Comparison of ENCODE assay signal across 8 cellular contexts in genomic region chr1:179955318-179955638, GRCh38. TPM values are rescaled to one million over a fixed set of nuclear protein-coding genes. Genes with fewer than 3 reads are reported as not detected.
DNase-seq lines count a peak whose midpoint lies in the region; ATAC-seq, FAIRE-seq and TF ChIP-seq lines count a peak whose summit lies in the region.

No MANE protein-coding gene starts in this region.

- WGBS in pancreas, 2 donors: 0% methylated on average over 9 of the region's 9 CpGs

- CTCF ChIA-PET in Caco-2 (lab: Charles Lee): no interaction called here

- H3K27ac ChIP-seq in fibroblast of lung (ENCODE audit: insufficient read depth, low read length) (peak overlapping the region; percentile 89), pancreas (peak overlapping the region; percentile 85 to 96 (median 94))

- H3K4me2 ChIP-seq in fibroblast of lung (ENCODE audit: extremely low read depth, insufficient read depth, low read length): peak overlapping the region; percentile 85

- intact Hi-C loops in Caco-2 (cut with micrococcal nuclease; ENCODE audit: unreplicated experiment): loop anchor here (10.0 kb wide), 1 partner anchor 80 kb away; no protein-coding TSS in a partner anchor
- intact Hi-C loops in pancreas (cut with DNase I): no loop called here

- H3K4me3 Mint-ChIP-seq in Caco-2 (ENCODE audit: unreplicated experiment): peak overlapping the region; percentile 83

- H3K9me3 ChIP-seq in Caco-2 (no peaks in the 10 kb centered on the region), fibroblast of lung (ENCODE audit: control insufficient read depth, insufficient read depth, low read depth, low read length) (no peaks in the 10 kb centered on the region), pancreas (no peaks in the 10 kb centered on the region)

- H3K4me1 ChIP-seq in Caco-2 (0 out of 2 replicates have a peak, but pooled peaks cover 8% of the 10 kb centered on the region), fibroblast of lung (ENCODE audit: control insufficient read depth, extremely low read depth, insufficient read depth, low read length) (peaks cover 2% of the 10 kb centered on the region), pancreas (peaks cover 5 to 15% (median 11%) of the 10 kb centered on the region in 3 donors)

- peaks cover 14% of the 10 kb centered on the region for H3K36me3 Mint-ChIP-seq in Caco-2 (ENCODE audit: insufficient read depth, unreplicated experiment)

- TF ChIP-seq CTCF in Caco-2 (IDR thresholded peaks at IDR 0.05; ENCODE audit: insufficient read depth in 1 of 2, low read depth in 1 of 2, low read length in 1 of 2, severe bottlenecking in 1 of 2, unreplicated experiment in 1 of 2) (no peak), fibroblast of lung (conservative IDR thresholded peaks at IDR 0.05 in 1 of 2, IDR thresholded peaks at IDR 0.05 in 1 of 2; ENCODE audit: low read depth in 1 of 2, low read length in 2 of 2) (no peak), pancreas (IDR thresholded peaks at IDR 0.05) (no peak)

- H3K9ac ChIP-seq in fibroblast of lung (ENCODE audit: insufficient read depth, low read length): peak overlapping the region; percentile 93

- no peaks in the 10 kb centered on the region for H3K9me3 Mint-ChIP-seq in Caco-2 (ENCODE audit: unreplicated experiment)

- peak; percentile 13 for ATAC-seq in HG02943 (IDR thresholded peaks at IDR 0.05; ENCODE audit: low read depth, unreplicated experiment)
- ATAC-seq in SK-N-SH treated with all-trans-retinoic acid at 6 μM for 48 hours: peak; percentile 33
- ATAC-seq in pancreas: peak; percentile 25 to 38 (median 26)
- no peak for ATAC-seq in GM18511 (IDR thresholded peaks at IDR 0.05; ENCODE audit: unreplicated experiment)
- no peak for ATAC-seq in GM18870 (IDR thresholded peaks at IDR 0.05; ENCODE audit: unreplicated experiment)

- H4K20me1 ChIP-seq in fibroblast of lung (ENCODE audit: control insufficient read depth, extremely low read depth, insufficient read depth, low read length): no peaks in the 10 kb centered on the region

- no peak for FAIRE-seq in pancreas (lab: Jason Lieb, UNC)

- peaks cover 14% of the 10 kb centered on the region for H3K4me1 Mint-ChIP-seq in Caco-2 (ENCODE audit: low read depth, unreplicated experiment)

- peak overlapping the region; percentile 73 for H3K4me3 ChIP-seq in Caco-2 (ENCODE audit: low read depth, low read length)
- peak overlapping the region; percentile 58 to 91 (median 82) for H3K4me3 ChIP-seq in fibroblast of lung (replicated peaks in 1 of 4; ENCODE audit: control extremely low read depth in 1 of 4, insufficient read depth in 1 of 4, low read depth in 3 of 4, low read length in 4 of 4)
- peak overlapping the region; percentile 83 to 98 (median 92) for H3K4me3 ChIP-seq in pancreas

- H3K27ac Mint-ChIP-seq in Caco-2 (ENCODE audit: unreplicated experiment): peak overlapping the region; percentile 30

- H3K79me2 ChIP-seq in fibroblast of lung (ENCODE audit: control insufficient read depth, insufficient read depth, low read length): peaks cover 53% of the 10 kb centered on the region

- DNase-seq in Caco-2: peak in 1 of 2 experiments; percentile 41
- DNase-seq in fibroblast of lung (ENCODE audit: low read depth in 2 of 2): peak; percentile 11 to 25
- DNase-seq in pancreas: no peak
- DNase-seq in stimulated activated CD4-positive, alpha-beta T cell treated with anti-CD3 and anti-CD28 coated beads, Interleukin-15, amount 100 ng/mL, for 24 hours: no peak

- peak overlapping the region; percentile 86 for H2AFZ ChIP-seq in fibroblast of lung (ENCODE audit: low read length)

- H3K36me3 ChIP-seq in Caco-2 (ENCODE audit: control insufficient read depth, insufficient read depth, low read length): no peaks in the 10 kb centered on the region
- H3K36me3 ChIP-seq in fibroblast of lung (ENCODE audit: control insufficient read depth, insufficient read depth, low read length): no peaks in the 10 kb centered on the region
- H3K36me3 ChIP-seq in pancreas: no peaks in the 10 kb centered on the region

- no peaks in the 10 kb centered on the region for H3K27me3 Mint-ChIP-seq in Caco-2 (ENCODE audit: insufficient read depth, unreplicated experiment)

- POLR2A ChIA-PET in Caco-2 (lab: Charles Lee): interaction anchor here (0.5 to 0.6 kb wide), 2 partner anchors 19 to 49 kb away, joined by 3 to 6 read pairs; no protein-coding TSS in a partner anchor

- H3K27me3 ChIP-seq in Caco-2 (replicated peaks; ENCODE audit: control insufficient read depth, insufficient read depth, low read length) (no peaks in the 10 kb centered on the region), fibroblast of lung (ENCODE audit: control insufficient read depth, insufficient read depth, low read length) (no peaks in the 10 kb centered on the region), pancreas (no peaks in the 10 kb centered on the region)

- no TSS peak for BruUV-seq in Caco-2 (replicated peaks; lab: Mats Ljungman, UMichigan)

TF ChIP-seq in SK-N-SH treated with all-trans-retinoic acid at 6 μM for 48 hours, 23 proteins besides CTCF, POLR2A, EP300 and RAD21:
- no peak for TF ChIP-seq ARNTL (CRISPR knock-in tag; IDR thresholded peaks at IDR 0.05; ENCODE audit: borderline replicate concordance, low read depth)
- TF ChIP-seq BACH2 (CRISPR knock-in tag; IDR thresholded peaks at IDR 0.05; ENCODE audit: borderline replicate concordance): no peak
- no peak for TF ChIP-seq PATZ1 (CRISPR knock-in tag; IDR thresholded peaks at IDR 0.05; ENCODE audit: borderline replicate concordance)
- no peak for TF ChIP-seq CSDC2 (CRISPR knock-in tag; IDR thresholded peaks at IDR 0.05)
- TF ChIP-seq ZNF70 (CRISPR knock-in tag; IDR thresholded peaks at IDR 0.05): no peak
- TF ChIP-seq GLIS3 (CRISPR knock-in tag; IDR thresholded peaks at IDR 0.05): no peak
- TF ChIP-seq ZFP3 (CRISPR knock-in tag; IDR thresholded peaks at IDR 0.05): no peak
- TF ChIP-seq ZFP30 (CRISPR knock-in tag; IDR thresholded peaks at IDR 0.05): no peak
- no peak for TF ChIP-seq ESRRG (CRISPR knock-in tag; IDR thresholded peaks at IDR 0.05)
- no peak for TF ChIP-seq PPARA (CRISPR knock-in tag; IDR thresholded peaks at IDR 0.05; ENCODE audit: borderline replicate concordance)
- TF ChIP-seq OSR1 (CRISPR knock-in tag; IDR thresholded peaks at IDR 0.05): no peak
- no peak for TF ChIP-seq CSRNP3 (CRISPR knock-in tag; IDR thresholded peaks at IDR 0.05)

RNA-seq across cellular contexts. Expression of gene CEP350, which starts 0.7 kb away (rescaled TPM):
- total RNA-seq in Caco-2 (2022) (40.3 and 43.5 TPM in 2 replicates), fibroblast of lung (71.1 and 101 TPM in 2 replicates), pancreas (10 to 100 TPM; 18.5 to 30.8 (median 21.8) TPM)
- polyA plus RNA-seq in fibroblast of lung (14.3 and 19.0 TPM in 2 replicates), pancreas (1 to 10 TPM; 4.6 to 4.9 TPM)
- polyA plus RNA-seq in fibroblast of lung (2012): 8.8 and 11.6 TPM in 2 replicates
- polyA minus RNA-seq in fibroblast of lung (ENCODE audit: low replicate concordance): 25.8 and 44.3 TPM in 2 replicates

Comparison
In these comparisons a context has a peak if more than half of its experiments do, and no peak if none do; other contexts are left out.
1. DNase-seq: peak in fibroblast of lung (2 of 2); none in pancreas (0 of 6) and stimulated activated CD4-positive, alpha-beta T cell treated with anti-CD3 and anti-CD28 coated beads, Interleukin-15, amount 100 ng/mL, for 24 hours (single experiment).
2. ATAC-seq: peak in HG02943 (single experiment), SK-N-SH treated with all-trans-retinoic acid at 6 μM for 48 hours (single experiment) and pancreas (4 of 4); none in GM18511 (single experiment) and GM18870 (single experiment).
3. Peak in every context shown above with its lines, with median percentiles within 50 percentile points of each other: H3K4me3 ChIP-seq.